Comparison of ENCODE assay signal across 28 cellular contexts in genomic region chr11:126830216-126830615, GRCh38.
"Had no signal": no experiment of that assay in that cellular context is flagged by ENCODE, and none has a peak within 500 bp of the region (broad histone marks: within the 10 kb centered on the region; RNA-seq: fewer than 3 reads in every experiment).

No MANE protein-coding gene starts in this region.

- DNase-seq: effector CD8-positive, alpha-beta T cell; endodermal cell; foreskin keratinocyte; glutamatergic neuron; heart right ventricle; hippocampal formation; left cardiac atrium; left lung; mesenchymal stem cell; midbrain; naive thymus-derived CD4-positive, alpha-beta T cell; nephron progenitor cell; nucleus accumbens; stimulated activated CD4-positive, alpha-beta T cell treated with anti-CD3 and anti-CD28 coated beads, Interleukin-12 subunit alpha, Interleukin-12 subunit beta, amount 100 ng/mL, for 4 hours; stimulated activated CD4-positive, alpha-beta T cell treated with anti-CD3 and anti-CD28 coated beads, Interleukin-1b, Interleukin-23, amount 100 ng/mL, for 48 hours; stimulated activated CD4-positive, alpha-beta T cell treated with anti-CD3 and anti-CD28 coated beads, Interleukin-4, amount 100 ng/mL, for 1 hour; stimulated activated CD8-positive, alpha-beta memory T cell treated with anti-CD3 and anti-CD28 coated beads, Interleukin-4, amount 100 ng/mL, for 48 hours; stimulated activated naive CD4-positive, alpha-beta T cell; stimulated activated naive CD8-positive, alpha-beta T cell treated with anti-CD3 and anti-CD28 coated beads, Interleukin-15, amount 100 ng/mL, for 72 hours; transverse colon; upper lobe of right lung; uterus had no signal

- ATAC-seq: esophagus mucosa; foreskin keratinocyte; heart right ventricle; left cardiac atrium; left lung; naive thymus-derived CD4-positive, alpha-beta T cell; sciatic nerve; stimulated activated naive CD8-positive, alpha-beta T cell treated with anti-CD3 and anti-CD28 coated beads, Interleukin-15, amount 100 ng/mL, for 72 hours; upper lobe of right lung had no signal

- H3K4me3 ChIP-seq: heart right ventricle, left lung, prostate gland, right atrium auricular region, smooth muscle cell, suprapubic skin, transverse colon, upper lobe of right lung, uterus had no signal
